1 cellular context compared by ENCODE assay signal in the genomic region with DNA sequence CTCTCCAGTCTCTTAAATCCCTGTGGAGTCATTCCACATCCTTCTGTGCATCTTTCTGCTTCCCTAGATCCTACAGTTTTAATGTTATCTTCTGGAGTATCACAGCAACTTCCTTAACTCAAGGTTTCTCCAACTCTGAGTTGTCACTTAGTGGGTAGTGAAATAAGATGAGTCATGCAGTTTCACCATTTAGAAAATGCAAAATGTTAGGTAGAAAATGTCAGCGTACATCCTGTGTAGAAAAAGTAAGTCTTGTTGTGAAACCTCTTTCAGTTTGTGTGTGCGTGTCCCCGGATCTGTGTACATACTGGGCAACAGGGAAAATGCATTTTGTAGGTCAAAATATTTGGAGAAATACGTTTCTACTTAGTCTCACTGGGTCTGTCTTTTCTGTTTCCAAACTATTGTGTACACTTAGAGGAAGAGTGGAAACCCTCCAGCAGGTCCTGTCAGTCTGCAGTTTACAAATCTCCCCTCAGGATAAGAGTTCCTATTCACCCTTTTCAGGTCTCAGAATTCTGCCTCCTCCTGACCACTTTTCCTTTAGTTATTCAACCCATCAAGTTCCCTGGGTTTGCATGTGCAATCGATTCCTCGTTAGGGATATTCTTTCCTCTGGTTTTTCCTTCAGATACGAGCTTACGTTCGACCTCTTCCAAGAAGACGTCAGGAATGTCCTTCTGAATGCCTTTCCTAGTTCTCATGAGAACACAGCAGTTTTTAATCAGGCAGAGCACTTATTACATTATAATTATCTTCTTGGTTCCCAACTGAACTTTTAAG.
A peak's percentile ranks its signal among the peaks of the same experiment; 100 is the strongest.
TF ChIP-seq lines count a peak whose summit lies in the region.

No MANE protein-coding gene starts in this region.

TF ChIP-seq in A549, 52 proteins besides CTCF, POLR2A, EP300 and RAD21 (continued from another document):
- TF ChIP-seq FOSL2 (IDR thresholded peaks at IDR 0.05) = peak; percentile 69; the same call in 1 of the 2 replicates
- peak; percentile 99 for TF ChIP-seq FOSL2 (CRISPR knock-in tag; IDR thresholded peaks at IDR 0.05)
- 0 out of 2 replicates have a peak, but pooled peaks have one; percentile 38 for TF ChIP-seq ZSCAN20 (CRISPR knock-in tag; IDR thresholded peaks at IDR 0.05)
